ENCODE assay signal across 8 cellular contexts in genomic region chr16:67227567-67227921, GRCh38. TPM values are rescaled to one million over a fixed set of nuclear protein-coding genes. Genes with fewer than 3 reads are reported as not detected.
DNase-seq lines count a peak whose midpoint lies in the region; ATAC-seq and TF ChIP-seq lines count a peak whose summit lies in the region.

No MANE protein-coding gene starts in this region.

- H3K9me3 Mint-ChIP-seq in natural killer cell treated with Interleukin-12 subunit alpha and Interleukin-12 subunit beta and Interleukin-15 and Interleukin-18, amount 100 ng/mL, for 72 hours: no peaks in the 10 kb centered on the region

- ATAC-seq in natural killer cell treated with Interleukin-12 subunit alpha and Interleukin-12 subunit beta and Interleukin-15 and Interleukin-18, amount 100 ng/mL, for 72 hours: no peak
- ATAC-seq in GM18517 (IDR thresholded peaks at IDR 0.05; ENCODE audit: unreplicated experiment) (no peak), GM21360 (IDR thresholded peaks at IDR 0.05; ENCODE audit: unreplicated experiment) (no peak)

- H3K36me3 ChIP-seq in MG63 (peaks cover 19% of the 10 kb centered on the region), ectodermal cell (ENCODE audit: control insufficient read depth, insufficient read depth, low read length) (peaks cover 9% of the 10 kb centered on the region)

- H3K27me3 ChIP-seq in MG63 (no peaks in the 10 kb centered on the region), ectodermal cell (ENCODE audit: control insufficient read depth, insufficient read depth, low read length, poor library complexity, severe bottlenecking) (no peaks in the 10 kb centered on the region)

- H3K4me3 Mint-ChIP-seq in natural killer cell treated with Interleukin-12 subunit alpha and Interleukin-12 subunit beta and Interleukin-15 and Interleukin-18, amount 100 ng/mL, for 72 hours: peak overlapping the region; percentile 100

- no peak for DNase-seq in AG10803 (ENCODE audit: low read depth)
- DNase-seq in MG63: no peak
- no peak for DNase-seq in natural killer cell treated with Interleukin-12 subunit alpha and Interleukin-12 subunit beta and Interleukin-15 and Interleukin-18, amount 100 ng/mL, for 72 hours (ENCODE audit: low spot score)
- DNase-seq in GOT3 (lab: John Stamatoyannopoulos, UW): no peak
- DNase-seq in pons (ENCODE audit: low spot score): no peak

- no peak overlapping the region for H3K27ac ChIP-seq in ectodermal cell (ENCODE audit: insufficient read depth, low read depth, low read length, poor library complexity, severe bottlenecking)

- WGBS in ectodermal cell, 2 experiments: 35% methylated on average over 12 of the region's 12 CpGs

- H3K9me3 ChIP-seq in MG63: no peaks in the 10 kb centered on the region
- no peaks in the 10 kb centered on the region for H3K9me3 ChIP-seq in ectodermal cell (ENCODE audit: control insufficient read depth, low read length)

- peaks cover 28 to 44% of the 10 kb centered on the region in 2 donors for H3K4me1 Mint-ChIP-seq in natural killer cell treated with Interleukin-12 subunit alpha and Interleukin-12 subunit beta and Interleukin-15 and Interleukin-18, amount 100 ng/mL, for 72 hours (ENCODE audit: low read depth in 2 of 2)

- H3K36me3 Mint-ChIP-seq in natural killer cell treated with Interleukin-12 subunit alpha and Interleukin-12 subunit beta and Interleukin-15 and Interleukin-18, amount 100 ng/mL, for 72 hours: peaks cover 14% of the 10 kb centered on the region

- H3K4me1 ChIP-seq in ectodermal cell (ENCODE audit: control insufficient read depth, insufficient read depth, low read length): peaks cover 6% of the 10 kb centered on the region

- H3K27me3 Mint-ChIP-seq in natural killer cell treated with Interleukin-12 subunit alpha and Interleukin-12 subunit beta and Interleukin-15 and Interleukin-18, amount 100 ng/mL, for 72 hours: no peaks in the 10 kb centered on the region

- no peak for TF ChIP-seq CTCF in AG10803 (conservative IDR thresholded peaks at IDR 0.05; ENCODE audit: low read length)

- peak overlapping the region; percentile 97 for H3K27ac Mint-ChIP-seq in natural killer cell treated with Interleukin-12 subunit alpha and Interleukin-12 subunit beta and Interleukin-15 and Interleukin-18, amount 100 ng/mL, for 72 hours

- H3K4me3 ChIP-seq in AG10803 (ENCODE audit: low read length): peak overlapping the region; percentile 99
- H3K4me3 ChIP-seq in MG63: peak overlapping the region; percentile 95
- peak overlapping the region; percentile 100 for H3K4me3 ChIP-seq in ectodermal cell (ENCODE audit: insufficient read depth, low read depth, low read length)

RNA-seq across cellular contexts. Expression of gene TMEM208, which starts 0.6 kb away (rescaled TPM):
- total RNA-seq in MG63 (2014; rRNA removed; shearing (Covaris generic); ENCODE audit: low replicate concordance): 27.1 and 33.2 TPM in 2 replicates
- 34.1 TPM for polyA plus RNA-seq in ectodermal cell (2013, experiment 1 of 4)
- polyA plus RNA-seq in ectodermal cell (2013, experiment 2 of 4): 38.5 TPM
- 33.7 TPM for polyA plus RNA-seq in ectodermal cell (2013, experiment 3 of 4)
- polyA plus RNA-seq in ectodermal cell (2013, experiment 4 of 4): 34.7 TPM
- 10 to 100 TPM; 55.1 to 56.1 TPM for total RNA-seq in natural killer cell treated with Interleukin-12 subunit alpha and Interleukin-12 subunit beta and Interleukin-15 and Interleukin-18, amount 100 ng/mL, for 72 hours

RNA-seq across cellular contexts. Expression of gene FHOD1, which starts 19.7 kb away (rescaled TPM):
- 7.7 and 8.9 TPM in 2 replicates for total RNA-seq in MG63 (2014; rRNA removed; shearing (Covaris generic); ENCODE audit: low replicate concordance)
- polyA plus RNA-seq in ectodermal cell (2013, experiment 1 of 4): 20.6 TPM
- 17.2 TPM for polyA plus RNA-seq in ectodermal cell (2013, experiment 2 of 4)
- 16.0 TPM for polyA plus RNA-seq in ectodermal cell (2013, experiment 3 of 4)
- 17.1 TPM for polyA plus RNA-seq in ectodermal cell (2013, experiment 4 of 4)
- total RNA-seq in natural killer cell treated with Interleukin-12 subunit alpha and Interleukin-12 subunit beta and Interleukin-15 and Interleukin-18, amount 100 ng/mL, for 72 hours: 100 to 1,000 TPM; 156 to 160 TPM

RNA-seq across cellular contexts. Expression of gene SLC9A5, which starts 21.2 kb away (rescaled TPM):
- 0.03 TPM in 1 of 2 replicates, not detected in the other for total RNA-seq in MG63 (2014; rRNA removed; shearing (Covaris generic); ENCODE audit: low replicate concordance)
- 3.1 TPM for polyA plus RNA-seq in ectodermal cell (2013, experiment 1 of 4)
- polyA plus RNA-seq in ectodermal cell (2013, experiment 2 of 4): 3.3 TPM
- polyA plus RNA-seq in ectodermal cell (2013, experiment 3 of 4): 3.5 TPM
- 3.8 TPM for polyA plus RNA-seq in ectodermal cell (2013, experiment 4 of 4)
- 1 to 10 TPM; 1.4 to 5.9 TPM for total RNA-seq in natural killer cell treated with Interleukin-12 subunit alpha and Interleukin-12 subunit beta and Interleukin-15 and Interleukin-18, amount 100 ng/mL, for 72 hours

RNA-seq across cellular contexts. Expression of gene ELMO3, which starts 28.6 kb away (rescaled TPM):
- total RNA-seq in MG63 (2014; rRNA removed; shearing (Covaris generic); ENCODE audit: low replicate concordance): 1.9 TPM in 1 of 2 replicates, not detected in the other
- polyA plus RNA-seq in ectodermal cell (2013, experiment 1 of 4): 2.4 TPM
- polyA plus RNA-seq in ectodermal cell (2013, experiment 2 of 4): 1.5 TPM
- polyA plus RNA-seq in ectodermal cell (2013, experiment 3 of 4): 1.7 TPM
- polyA plus RNA-seq in ectodermal cell (2013, experiment 4 of 4): 2.3 TPM
- total RNA-seq in natural killer cell treated with Interleukin-12 subunit alpha and Interleukin-12 subunit beta and Interleukin-15 and Interleukin-18, amount 100 ng/mL, for 72 hours: 10 to 100 TPM in 1 of 2 donors, 1 to 10 TPM in 1; 3.6 to 13.9 TPM

RNA-seq across cellular contexts. Expression of gene E2F4, which starts 35.6 kb away (rescaled TPM):
- 72.5 and 81.0 TPM in 2 replicates for total RNA-seq in MG63 (2014; rRNA removed; shearing (Covaris generic); ENCODE audit: low replicate concordance)
- 76.6 TPM for polyA plus RNA-seq in ectodermal cell (2013, experiment 1 of 4)
- polyA plus RNA-seq in ectodermal cell (2013, experiment 2 of 4): 70.5 TPM
- polyA plus RNA-seq in ectodermal cell (2013, experiment 3 of 4): 67.0 TPM
- 72.3 TPM for polyA plus RNA-seq in ectodermal cell (2013, experiment 4 of 4)
- total RNA-seq in natural killer cell treated with Interleukin-12 subunit alpha and Interleukin-12 subunit beta and Interleukin-15 and Interleukin-18, amount 100 ng/mL, for 72 hours: 100 to 1,000 TPM; 110 to 188 TPM

Comparison
In these comparisons a context has a peak if more than half of its experiments do, and no peak if none do; other contexts are left out.
1. RNA of gene FHOD1, which starts 19.7 kb away (total RNA-seq): 156 to 160 TPM in natural killer cell treated with Interleukin-12 subunit alpha and Interleukin-12 subunit beta and Interleukin-15 and Interleukin-18, amount 100 ng/mL, for 72 hours; 7.7 to 8.9 TPM in MG63; every median in the first group is over 10 times any median in the second.
2. Peak in every context shown above with its lines, with median percentiles within 50 percentile points of each other: H3K4me3 ChIP-seq.